8 cellular contexts compared by ENCODE assay signal in genomic region chr19:48152552-48152951, GRCh38. TPM values are rescaled to one million over a fixed set of nuclear protein-coding genes. Genes with fewer than 3 reads are reported as not detected.
DNase-seq lines count a peak whose midpoint lies in the region; ATAC-seq and TF ChIP-seq lines count a peak whose summit lies in the region.

No MANE protein-coding gene starts in this region.

- no peak overlapping the region for H3K4me3 ChIP-seq in DND-41 (ENCODE audit: low read depth in 1 of 2, low read length in 2 of 2)

- no peak overlapping the region for H2AFZ ChIP-seq in DND-41 (ENCODE audit: low read depth, low read length)

- no peaks in the 10 kb centered on the region for H3K9me3 ChIP-seq in DND-41 (ENCODE audit: insufficient read depth, low read length, severe bottlenecking)

- H3K27me3 ChIP-seq in DND-41 (ENCODE audit: insufficient read depth, low read length, poor library complexity) = no peaks in the 10 kb centered on the region

- peak; percentile 64 for DNase-seq in DND-41
- peak; percentile 53 to 66 for DNase-seq in Kasumi-1 (lab: John Stamatoyannopoulos, UW)
- peak; percentile 43 for DNase-seq in T follicular helper cell (ENCODE audit: low read depth)
- peak; percentile 50 for DNase-seq in amniotic epithelial cell (ENCODE audit: low read depth)
- DNase-seq in left ventricle myocardium superior = peak; percentile 59
- DNase-seq in sciatic nerve (ENCODE audit: low spot score) = peak; percentile 81

- TF ChIP-seq CTCF in DND-41 (IDR thresholded peaks at IDR 0.05; ENCODE audit: borderline replicate concordance, extremely low read depth, low read length, poor library complexity, severe bottlenecking) = peak; percentile 82

- H3K4me1 ChIP-seq in DND-41 (ENCODE audit: insufficient read depth, low read length) = no peaks in the 10 kb centered on the region

- no peak overlapping the region for H3K4me2 ChIP-seq in DND-41 (ENCODE audit: insufficient read depth, low read length)

- peaks cover 5% of the 10 kb centered on the region; the same call in 1 of the 2 replicates for H3K79me2 ChIP-seq in DND-41 (ENCODE audit: insufficient read depth, low read length)

- intact Hi-C loops in left ventricle myocardium superior (cut with micrococcal nuclease) (loop anchor here (5.0 kb wide), 1 partner anchor 45 kb away; no protein-coding TSS in a partner anchor), sciatic nerve (cut with DNase I) (loop anchor here (5.0 kb wide), 1 partner anchor 45 kb away; no protein-coding TSS in a partner anchor)

- H3K27ac ChIP-seq in DND-41 (ENCODE audit: low read length) = no peak overlapping the region

- H3K9ac ChIP-seq in DND-41 (ENCODE audit: low read depth, low read length) = no peak overlapping the region

- peaks cover 93% of the 10 kb centered on the region for H3K36me3 ChIP-seq in DND-41 (ENCODE audit: insufficient read depth, low read length)

- ATAC-seq in DND-41 (ENCODE audit: insufficient read depth, low read depth) = peak; percentile 70; the same call in 2 of the 3 replicates
- ATAC-seq in left ventricle myocardium superior = peak; percentile 57
- ATAC-seq in sciatic nerve = peak; percentile 53
- no peak for ATAC-seq in HG03039 (IDR thresholded peaks at IDR 0.05; ENCODE audit: unreplicated experiment)
- no peak for ATAC-seq in HG03442 (IDR thresholded peaks at IDR 0.05; ENCODE audit: unreplicated experiment)

- peaks cover 18% of the 10 kb centered on the region for H4K20me1 ChIP-seq in DND-41 (ENCODE audit: insufficient read depth, low read length)

RNA-seq across cellular contexts. Expression of gene LIG1, which starts 17.6 kb away (rescaled TPM):
- total RNA-seq in left ventricle myocardium superior (2.8 TPM), sciatic nerve (16.9 TPM)

RNA-seq across cellular contexts. Expression of gene ZSWIM9, which starts 17.9 kb away (rescaled TPM):
- total RNA-seq in left ventricle myocardium superior (7.9 TPM), sciatic nerve (10.7 TPM)

RNA-seq across cellular contexts. Expression of gene PLA2G4C, which starts 41.9 kb away (rescaled TPM):
- 34.9 TPM for total RNA-seq in left ventricle myocardium superior
- total RNA-seq in sciatic nerve = 32.7 TPM

Comparison
In these comparisons a context has a peak if more than half of its experiments do, and no peak if none do; other contexts are left out.
1. ATAC-seq: peak in DND-41 (single experiment), left ventricle myocardium superior (single experiment) and sciatic nerve (single experiment); none in HG03039 (single experiment) and HG03442 (single experiment).
2. Peak in every context shown above with its lines, with median percentiles within 50 percentile points of each other: DNase-seq.